In genomic region chr13:23995283-23996073, GRCh38 we compare ENCODE assay signal across 28 cellular contexts.
DNase-seq lines count a peak whose midpoint lies in the region; ATAC-seq and TF ChIP-seq lines count a peak whose summit lies in the region.
"Had no signal": no experiment of that assay in that cellular context is flagged by ENCODE, and none has a peak within 500 bp of the region (broad histone marks: within the 10 kb centered on the region; RNA-seq: fewer than 3 reads in every experiment).

No MANE protein-coding gene starts in this region.

- no peak overlapping the region for H3K27ac Mint-ChIP-seq in natural killer cell
- H3K27ac Mint-ChIP-seq: activated naive CD8-positive, alpha-beta T cell; CD4-positive, alpha-beta T cell; HFFc6; T-cell had no signal

- no peak overlapping the region for H3K4me3 Mint-ChIP-seq in natural killer cell
- H3K4me3 Mint-ChIP-seq: activated naive CD8-positive, alpha-beta T cell; CD4-positive, alpha-beta T cell; HFFc6; IgD-negative memory B cell; immature natural killer cell; T-cell had no signal

- peak in 2 of 3 donors; percentile 38 to 58 for ATAC-seq in natural killer cell
- ATAC-seq: foreskin keratinocyte, left lobe of liver, T-cell had no signal

- no peak overlapping the region for H3K4me3 ChIP-seq in coronary artery
- no peak overlapping the region for H3K4me3 ChIP-seq in esophagus squamous epithelium

- TF ChIP-seq CTCF in natural killer cell (IDR thresholded peaks at IDR 0.05) (no peak), coronary artery (IDR thresholded peaks at IDR 0.05) (no peak), esophagus squamous epithelium (IDR thresholded peaks at IDR 0.05) (no peak)

- peak; percentile 12 for DNase-seq in NOMO-1 treated with DMSO at 0.1 percent for 48 hours (lab: John Stamatoyannopoulos, UW; ENCODE audit: unreplicated experiment)
- no peak for DNase-seq in NOMO-1 treated with dmso at 0.1 percent for 144 hours (lab: John Stamatoyannopoulos, UW; ENCODE audit: unreplicated experiment)
- peak; percentile 8 for DNase-seq in MV-4-11 (lab: John Stamatoyannopoulos, UW)
- no peak for DNase-seq in natural killer cell
- DNase-seq in HuH-7.5 (ENCODE audit: low spot score): no peak
- no peak for DNase-seq in coronary artery (ENCODE audit: low spot score)
- DNase-seq in esophagus squamous epithelium (lab: John Stamatoyannopoulos, UW): no peak
- DNase-seq: activated CD8-positive, alpha-beta memory T cell treated with anti-CD3 and anti-CD28 coated beads, Interleukin-2, amount 50 U/mL, for 4 hours; CD4-positive, alpha-beta T cell; DMS 273 treated with DMSO at 0.1 percent for 48 hours; effector CD8-positive, alpha-beta T cell; erythroblast; foreskin keratinocyte; HFFc6; hippocampal formation; immature natural killer cell; MM.1S; NCI-H1417 treated with DMSO at 0.1 percent for 48 hours; NCI-H2081 treated with DMSO at 0.1 percent for 48 hours; NCI-H345; NCI-H82; stimulated activated CD8-positive, alpha-beta memory T cell treated with anti-CD3 and anti-CD28 coated beads, Interleukin-4, amount 100 ng/mL, for 48 hours; T-cell had no signal

- peak overlapping the region; percentile 97 for H3K27ac ChIP-seq in cingulate gyrus (ENCODE audit: low read depth, low read length)
- no peak overlapping the region for H3K27ac ChIP-seq in coronary artery
- H3K27ac ChIP-seq in esophagus squamous epithelium: no peak overlapping the region
- H3K27ac ChIP-seq: 22Rv1, foreskin keratinocyte had no signal

- no peaks in the 10 kb centered on the region for H3K36me3 ChIP-seq in esophagus squamous epithelium

- H3K9me3 Mint-ChIP-seq in natural killer cell: no peaks in the 10 kb centered on the region
- H3K9me3 Mint-ChIP-seq: CD4-positive, alpha-beta T cell; HFFc6; IgD-negative memory B cell; immature natural killer cell; T-cell had no signal

- TF ChIP-seq POLR2A in esophagus squamous epithelium (IDR thresholded peaks at IDR 0.05): no peak

- H3K4me1 ChIP-seq in esophagus squamous epithelium: no peaks in the 10 kb centered on the region
- H3K4me1 ChIP-seq: foreskin keratinocyte had no signal

- intact Hi-C loops in natural killer cell (cut with micrococcal nuclease) (no loop called here), esophagus squamous epithelium (cut with DNase I) (no loop called here)

- no peaks in the 10 kb centered on the region for H3K36me3 Mint-ChIP-seq in natural killer cell
- H3K36me3 Mint-ChIP-seq: activated naive CD8-positive, alpha-beta T cell; immature natural killer cell; T-cell had no signal

- H3K27me3 ChIP-seq in esophagus squamous epithelium: no peaks in the 10 kb centered on the region

- no peaks in the 10 kb centered on the region for H3K9me3 ChIP-seq in esophagus squamous epithelium

- 63 to 70% methylated on average over 6 of the region's 6 CpGs for WGBS in esophagus squamous epithelium, 2 donors

- H3K4me1 Mint-ChIP-seq in natural killer cell: peaks cover 6 to 10% of the 10 kb centered on the region in 2 donors

- peaks cover 7 to 9% of the 10 kb centered on the region in 2 donors for H3K27me3 Mint-ChIP-seq in natural killer cell (ENCODE audit: low read depth in 2 of 2)

Comparison
In these comparisons a context has a peak if more than half of its experiments do, and no peak if none do; other contexts are left out.
1. DNase-seq: peak in NOMO-1 treated with DMSO at 0.1 percent for 48 hours (single experiment) and MV-4-11 (single experiment); none in NOMO-1 treated with dmso at 0.1 percent for 144 hours (single experiment), natural killer cell (single experiment), HuH-7.5 (single experiment), coronary artery (single experiment) and esophagus squamous epithelium (single experiment).